8 cellular contexts compared by ENCODE assay signal in the genomic region with DNA sequence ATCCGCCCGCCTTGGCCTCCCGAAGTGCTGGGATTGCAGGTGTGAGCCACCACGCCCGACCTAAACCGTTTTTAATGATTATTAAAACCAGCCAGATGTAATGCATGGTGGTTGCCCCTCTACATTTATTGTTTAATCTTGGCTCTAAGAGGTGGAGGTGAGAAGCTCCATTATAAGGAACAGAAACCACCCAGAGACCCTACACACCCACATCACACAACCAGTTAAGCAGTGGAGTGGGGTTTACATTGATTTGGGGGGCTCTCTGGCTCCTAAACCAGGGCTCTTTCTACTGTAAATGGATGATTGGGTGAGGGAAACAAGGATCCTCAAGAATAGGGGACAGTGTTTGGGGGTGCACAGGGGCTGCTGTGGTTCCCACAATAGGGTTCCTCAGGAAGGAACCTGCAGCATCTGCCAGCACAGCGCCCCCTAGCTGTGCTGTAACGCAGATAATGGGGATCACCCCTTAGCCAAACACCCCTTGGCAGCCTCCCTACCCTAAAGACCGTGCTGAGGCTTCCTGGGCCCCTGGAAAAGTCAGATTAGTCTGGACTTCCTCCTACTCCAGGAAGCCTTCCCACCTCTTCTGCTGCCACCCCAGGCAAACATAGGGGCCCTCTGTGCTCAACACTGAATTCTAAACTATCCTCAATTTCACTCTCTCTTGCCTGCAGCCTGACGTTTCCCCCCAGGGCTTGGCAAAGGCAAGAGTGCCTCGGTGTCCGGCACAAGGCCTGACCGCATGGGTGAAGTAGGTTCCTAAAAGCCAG. TPM values are rescaled to one million over a fixed set of nuclear protein-coding genes. Genes with fewer than 3 reads are reported as not detected.
A peak's percentile ranks its signal among the peaks of the same experiment; 100 is the strongest.
DNase-seq lines count a peak whose midpoint lies in the region; ATAC-seq and TF ChIP-seq lines count a peak whose summit lies in the region.

No MANE protein-coding gene starts in this region.

- no peaks in the 10 kb centered on the region for H3K9me3 Mint-ChIP-seq in Calu3 (ENCODE audit: low read depth, unreplicated experiment)

- H3K27ac ChIP-seq in MM.1S (ENCODE audit: low read length) (no peak overlapping the region), esophagus squamous epithelium (no peak overlapping the region), ovary (no peak overlapping the region)

- H3K27me3 Mint-ChIP-seq in Calu3 (ENCODE audit: unreplicated experiment), result no peaks in the 10 kb centered on the region

- H3K4me1 ChIP-seq in MM.1S (ENCODE audit: low read length) (peaks cover 15% of the 10 kb centered on the region), esophagus squamous epithelium (peaks cover 32 to 74% (median 38%) of the 10 kb centered on the region in 3 donors), ovary (ENCODE audit: insufficient read depth) (peaks cover 22% of the 10 kb centered on the region)

- intact Hi-C loops in Calu3 (cut with micrococcal nuclease; ENCODE audit: unreplicated experiment), result no loop called here
- intact Hi-C loops in esophagus squamous epithelium (cut with DNase I), result no loop called here
- intact Hi-C loops in ovary (cut with DNase I), result loop anchor here in 1 of 4 donors (5.0 kb wide), 1 partner anchor 175 kb away; no protein-coding TSS in a partner anchor

- H3K36me3 Mint-ChIP-seq in Calu3 (ENCODE audit: insufficient read depth, unreplicated experiment), result peaks cover 73% of the 10 kb centered on the region

- peaks cover 9% of the 10 kb centered on the region; the same call in 1 of the 2 replicates for H3K79me2 ChIP-seq in MM.1S (ENCODE audit: low read length)

- no peaks in the 10 kb centered on the region for H3F3A ChIP-seq in MM.1S (ENCODE audit: insufficient read depth, low read length)

- no peak overlapping the region for H3K4me2 ChIP-seq in MM.1S (ENCODE audit: low read depth, low read length)

- no peaks in the 10 kb centered on the region for H4K20me1 ChIP-seq in MM.1S (ENCODE audit: insufficient read depth, low read length)

- ATAC-seq in HG03039 (IDR thresholded peaks at IDR 0.05; ENCODE audit: unreplicated experiment) (no peak), GM21447 (IDR thresholded peaks at IDR 0.05; ENCODE audit: unreplicated experiment) (no peak), GM21390 (IDR thresholded peaks at IDR 0.05; ENCODE audit: unreplicated experiment) (no peak)

- no peak for TF ChIP-seq EP300 in ovary (IDR thresholded peaks at IDR 0.05)

- H3K9me3 ChIP-seq in MM.1S (replicated peaks; ENCODE audit: insufficient read depth, low read length) (no peaks in the 10 kb centered on the region), esophagus squamous epithelium (no peaks in the 10 kb centered on the region), ovary (no peaks in the 10 kb centered on the region)

- peak overlapping the region; percentile 50 for H3K27ac Mint-ChIP-seq in Calu3 (ENCODE audit: unreplicated experiment)

- no peaks in the 10 kb centered on the region for H3K27me3 ChIP-seq in MM.1S (replicated peaks; ENCODE audit: insufficient read depth, low read length)
- no peaks in the 10 kb centered on the region for H3K27me3 ChIP-seq in esophagus squamous epithelium
- H3K27me3 ChIP-seq in ovary, result no peaks in the 10 kb centered on the region

- 50 to 64% methylated on average over 7 to 12 of the region's 13 CpGs for WGBS in esophagus squamous epithelium, 2 donors
- 68 to 70% (median 68%) methylated on average over 13 of the region's 13 CpGs for WGBS in ovary, 3 donors

- DNase-seq in Calu3 (peak; percentile 43), MM.1S (peak; percentile 45), esophagus squamous epithelium (lab: John Stamatoyannopoulos, UW) (no peak), ovary (peak in 2 of 5 donors; percentile 53 to 58)
- DNase-seq in activated CD8-positive, alpha-beta memory T cell treated with anti-CD3 and anti-CD28 coated beads, Interleukin-2, amount 50 U/mL, for 48 hours, result peak; percentile 82

- CTCF ChIA-PET in Calu3 (lab: Charles Lee), result interaction anchor here (0.6 to 2.7 kb wide), 4 partner anchors 8 to 28 kb away, joined by 3 to 12 read pairs (median 4); no protein-coding TSS in a partner anchor

- H3K9ac ChIP-seq in MM.1S (ENCODE audit: low read length), result no peak overlapping the region

- BruUV-seq in Calu3 (replicated peaks; lab: Mats Ljungman, UMichigan), result no TSS peak

- H2AFZ ChIP-seq in MM.1S (ENCODE audit: low read length), result no peak overlapping the region

- no peak overlapping the region for H3K4me3 ChIP-seq in MM.1S (ENCODE audit: low read length)
- H3K4me3 ChIP-seq in esophagus squamous epithelium, result no peak overlapping the region
- no peak overlapping the region for H3K4me3 ChIP-seq in ovary

- no peaks in the 10 kb centered on the region for H3K36me3 ChIP-seq in MM.1S (replicated peaks; ENCODE audit: insufficient read depth, low read length)
- H3K36me3 ChIP-seq in esophagus squamous epithelium, result peaks cover 11 to 50% (median 17%) of the 10 kb centered on the region in 3 donors
- no peaks in the 10 kb centered on the region for H3K36me3 ChIP-seq in ovary

- peaks cover 34% of the 10 kb centered on the region for H3K4me1 Mint-ChIP-seq in Calu3 (ENCODE audit: low read depth, unreplicated experiment)

- H3K9me2 ChIP-seq in MM.1S (replicated peaks; ENCODE audit: insufficient read depth, low read length), result no peaks in the 10 kb centered on the region

- peak overlapping the region; percentile 49 for H3K4me3 Mint-ChIP-seq in Calu3 (ENCODE audit: low read depth, unreplicated experiment)

- peak; percentile 79 for TF ChIP-seq CTCF in Calu3 (IDR thresholded peaks at IDR 0.05; ENCODE audit: unreplicated experiment)
- TF ChIP-seq CTCF in MM.1S (IDR thresholded peaks at IDR 0.05; ENCODE audit: low read length), result peak; percentile 82
- peak; percentile 47 to 76 (median 66) for TF ChIP-seq CTCF in esophagus squamous epithelium (IDR thresholded peaks at IDR 0.05)
- peak in 2 of 3 donors; percentile 13 to 31 for TF ChIP-seq CTCF in ovary (IDR thresholded peaks at IDR 0.05)

- TF ChIP-seq POLR2A in esophagus squamous epithelium (IDR thresholded peaks at IDR 0.05) (no peak), ovary (IDR thresholded peaks at IDR 0.05) (no peak)

RNA-seq across cellular contexts. Expression of a gene that starts 2.4 kb away (rescaled TPM):
- total RNA-seq in Calu3 (2022) (60.8 and 73.0 TPM in 2 replicates), esophagus squamous epithelium (100 to 1,000 TPM in 3 of 4 donors, 10 to 100 TPM in 1; 88.4 to 160 (median 132) TPM), ovary (100 to 1,000 TPM in 3 of 7 donors, 10 to 100 TPM in 4; 67.7 to 178 (median 91.6) TPM)
- polyA plus RNA-seq in ovary, result 100 to 1,000 TPM in 1 of 2 donors, 1 to 10 TPM in 1; 5.4 to 163 TPM

RNA-seq across cellular contexts. Expression of a gene that starts 2.6 kb away (rescaled TPM):
- total RNA-seq in Calu3 (2022), result 52.2 and 64.7 TPM in 2 replicates
- 100 to 1,000 TPM in 2 of 4 donors, 10 to 100 TPM in 2; 60.8 to 163 (median 82.9) TPM for total RNA-seq in esophagus squamous epithelium
- total RNA-seq in ovary, result 10 to 100 TPM; 25.9 to 59.9 (median 42.4) TPM
- polyA plus RNA-seq in ovary, result 10 to 100 TPM in 1 of 2 donors, 1 to 10 TPM in 1; 6.4 to 55.7 TPM

RNA-seq across cellular contexts. Expression of a gene that starts 29.6 kb away (rescaled TPM):
- total RNA-seq in Calu3 (2022) (19.6 and 19.8 TPM in 2 replicates), esophagus squamous epithelium (10 to 100 TPM in 1 of 4 donors, 1 to 10 TPM in 3; 1.1 to 10.7 (median 6.5) TPM), ovary (10 to 100 TPM; 15.9 to 34.7 (median 28.7) TPM)
- polyA plus RNA-seq in ovary, result 10 to 100 TPM in 1 of 2 donors, 1 to 10 TPM in 1; 4.5 to 25.0 TPM

Comparison
In these comparisons a context has a peak if more than half of its experiments do, and no peak if none do; other contexts are left out.
1. CTCF ChIP-seq: peak in every context shown above with its lines; median percentile 82 in MM.1S; 79 in Calu3; 66 in esophagus squamous epithelium; 22 in ovary.